In genomic region chr12:109443794-109444193, GRCh38 we compare ENCODE assay signal across 16 cellular contexts. TPM values are rescaled to one million over a fixed set of nuclear protein-coding genes. Genes with fewer than 3 reads are reported as not detected.
DNase-seq lines count a peak whose midpoint lies in the region; ATAC-seq and TF ChIP-seq lines count a peak whose summit lies in the region.
"Had no signal": no experiment of that assay in that cellular context is flagged by ENCODE, and none has a peak within 500 bp of the region (broad histone marks: within the 10 kb centered on the region; RNA-seq: fewer than 3 reads in every experiment).

No MANE protein-coding gene starts in this region.

- H3K27me3 ChIP-seq in heart right ventricle (no peaks in the 10 kb centered on the region), rectal smooth muscle tissue (ENCODE audit: control insufficient read depth, insufficient read depth, low read length) (no peaks in the 10 kb centered on the region), stomach (no peaks in the 10 kb centered on the region)
- H3K27me3 ChIP-seq: SJCRH30 had no signal

- TF ChIP-seq CTCF in heart right ventricle (IDR thresholded peaks at IDR 0.05) (peak in 3 of 9 donors; percentile 27 to 34 (median 30)), mucosa of descending colon (IDR thresholded peaks at IDR 0.05) (no peak), stomach (IDR thresholded peaks at IDR 0.05) (no peak)

- H3K27ac ChIP-seq in heart right ventricle (peak overlapping the region in 8 of 10 donors; percentile 27 to 70 (median 46)), rectal smooth muscle tissue (ENCODE audit: low read depth, low read length) (peak overlapping the region; percentile 17), stomach (no peak overlapping the region)
- H3K27ac ChIP-seq: SJCRH30 had no signal

- ATAC-seq in heart right ventricle: peak; percentile 12 to 86 (median 64)
- no peak for ATAC-seq in mucosa of descending colon
- ATAC-seq in GM18867 (IDR thresholded peaks at IDR 0.05; ENCODE audit: unreplicated experiment): no peak
- ATAC-seq: activated CD4-positive, CD25-positive, alpha-beta regulatory T cell treated with anti-CD3 and anti-CD28 coated beads, Interleukin-2, amount 50 U/mL, for 24 hours had no signal

- DNase-seq in DMS79 (lab: John Stamatoyannopoulos, UW) (peak; percentile 69), NCI-H524 (lab: John Stamatoyannopoulos, UW) (peak; percentile 17 to 43), heart right ventricle (no peak), mucosa of descending colon (no peak), stomach (no peak), NCI-H69 (lab: John Stamatoyannopoulos, UW) (no peak)
- DNase-seq: amniotic stem cell; COR-L47; NCI-H1436 treated with DMSO at 0.1 percent for 48 hours; NCI-H446 treated with DMSO at 0.1 percent for 48 hours; SJCRH30; stimulated activated CD4-positive, alpha-beta T cell treated with anti-CD3 and anti-CD28 coated beads, Interleukin-15, amount 100 ng/mL, for 24 hours; stimulated activated naive CD4-positive, alpha-beta T cell treated with Interleukin-2 at 50 U/mL for 16 hours had no signal

- H3K4me1 ChIP-seq in heart right ventricle: peaks cover 3 to 38% (median 16%) of the 10 kb centered on the region in 9 donors
- no peaks in the 10 kb centered on the region for H3K4me1 ChIP-seq in rectal smooth muscle tissue (ENCODE audit: control insufficient read depth, insufficient read depth, low read length)
- peaks cover 40% of the 10 kb centered on the region for H3K4me1 ChIP-seq in mucosa of descending colon (ENCODE audit: low read depth)
- H3K4me1 ChIP-seq in stomach: peaks cover 0 to 4% (median under 1%) of the 10 kb centered on the region in 4 donors
- H3K4me1 ChIP-seq: SJCRH30 had no signal

- intact Hi-C loops in heart right ventricle (cut with DNase I) (no loop called here), mucosa of descending colon (cut with DNase I, micrococcal nuclease) (no loop called here), stomach (cut with DNase I; ENCODE audit: low total_unique reads) (no loop called here)

- no peak overlapping the region for H3K9ac ChIP-seq in rectal smooth muscle tissue (ENCODE audit: low read length)

- no peak for TF ChIP-seq EP300 in stomach (IDR thresholded peaks at IDR 0.05)

- H3K36me3 ChIP-seq in heart right ventricle: peaks cover 0 to 60% (median 16%) of the 10 kb centered on the region in 9 donors
- H3K36me3 ChIP-seq in rectal smooth muscle tissue (ENCODE audit: control insufficient read depth, insufficient read depth, low read length): peaks cover 2% of the 10 kb centered on the region
- no peaks in the 10 kb centered on the region for H3K36me3 ChIP-seq in mucosa of descending colon (ENCODE audit: low read depth)
- H3K36me3 ChIP-seq in stomach: peaks cover 0 to 53% (median 48%) of the 10 kb centered on the region in 4 donors

- H3K9me3 ChIP-seq in heart right ventricle (no peaks in the 10 kb centered on the region), mucosa of descending colon (no peaks in the 10 kb centered on the region), stomach (no peaks in the 10 kb centered on the region)
- H3K9me3 ChIP-seq: SJCRH30 had no signal

- H3K4me3 ChIP-seq in heart right ventricle: no peak overlapping the region
- no peak overlapping the region for H3K4me3 ChIP-seq in rectal smooth muscle tissue (ENCODE audit: low read length)
- H3K4me3 ChIP-seq in mucosa of descending colon: no peak overlapping the region
- no peak overlapping the region for H3K4me3 ChIP-seq in stomach
- H3K4me3 ChIP-seq: SJCRH30 had no signal

- TF ChIP-seq POLR2A in stomach (IDR thresholded peaks at IDR 0.05): no peak

- WGBS in heart right ventricle, 2 donors: 46 to 67% methylated on average over 5 of the region's 5 CpGs
- 77 to 91% (median 85%) methylated on average over 5 of the region's 5 CpGs for WGBS in stomach, 5 donors

RNA-seq across cellular contexts. Expression of gene KCTD10, which starts 33.3 kb away (rescaled TPM):
- total RNA-seq in heart right ventricle (10 to 100 TPM; 21.5 to 64.9 (median 33.8) TPM), mucosa of descending colon (10 to 100 TPM; 81.1 to 86.3 (median 86.0) TPM), stomach (100 to 1,000 TPM in 1 of 5 donors, 10 to 100 TPM in 4; 19.6 to 156 (median 48.7) TPM)
- polyA plus RNA-seq in heart right ventricle (10 to 100 TPM; 13.6 to 16.6 TPM), stomach (10 to 100 TPM; 12.1 to 36.5 (median 33.6) TPM)

RNA-seq across cellular contexts. Expression of gene UBE3B, which starts 33.6 kb away (rescaled TPM):
- total RNA-seq in heart right ventricle (10 to 100 TPM; 50.9 to 58.8 (median 55.8) TPM), mucosa of descending colon (10 to 100 TPM; 52.5 to 62.3 (median 54.6) TPM), stomach (100 to 1,000 TPM in 1 of 5 donors, 10 to 100 TPM in 4; 10.5 to 104 (median 48.1) TPM)
- polyA plus RNA-seq in heart right ventricle (10 to 100 TPM; 13.7 to 17.8 TPM), stomach (10 to 100 TPM in 2 of 3 donors, 1 to 10 TPM in 1; 9.4 to 13.1 (median 11.5) TPM)

Comparison
In these comparisons a context has a peak if more than half of its experiments do, and no peak if none do; other contexts are left out.
1. DNase-seq: peak in DMS79 (single experiment) and NCI-H524 (2 of 2); none in heart right ventricle (0 of 2), mucosa of descending colon (0 of 3), stomach (single experiment) and NCI-H69 (single experiment).
2. ATAC-seq: peak in heart right ventricle (8 of 8); none in mucosa of descending colon (single experiment) and GM18867 (single experiment).
3. H3K27ac ChIP-seq: peak in heart right ventricle (8 of 10) and rectal smooth muscle tissue (single experiment); none in stomach (0 of 5).